ENCODE assay signal across 8 cellular contexts in the genomic region with DNA sequence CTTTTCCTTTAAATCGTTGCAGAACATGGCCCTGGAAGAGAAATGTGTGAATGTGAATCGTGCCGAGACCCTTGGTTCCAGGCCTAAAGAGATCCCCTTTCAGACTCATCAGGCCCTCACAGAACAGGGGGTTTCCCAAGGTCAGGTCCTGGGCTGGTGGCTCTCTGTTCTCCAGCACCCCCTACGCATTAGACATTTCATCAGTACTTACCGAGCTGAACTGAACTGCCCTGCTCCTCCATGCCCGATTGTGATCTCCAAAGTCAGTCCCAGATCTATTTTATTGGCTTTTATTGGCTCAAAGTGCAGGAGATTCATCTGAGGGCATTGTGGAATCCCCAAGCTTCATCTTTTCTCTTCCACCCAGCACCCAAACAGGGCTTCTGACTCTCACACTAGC. TPM values are rescaled to one million over a fixed set of nuclear protein-coding genes. Genes with fewer than 3 reads are reported as not detected.
DNase-seq lines count a peak whose midpoint lies in the region; ATAC-seq, FAIRE-seq and TF ChIP-seq lines count a peak whose summit lies in the region.

No MANE protein-coding gene starts in this region.

- H3K27ac Mint-ChIP-seq in CD8-positive, alpha-beta memory T cell, result peak overlapping the region in 5 of 8 donors; percentile 56 to 76 (median 63)
- peak overlapping the region; percentile 60 for H3K27ac Mint-ChIP-seq in activated T-helper 17 cell treated with anti-CD3 and anti-CD28 coated beads, Interleukin-2, amount 50 U/mL, for 72 hours

- peaks cover 4% of the 10 kb centered on the region for H3K4me1 ChIP-seq in CD8-positive, alpha-beta memory T cell (ENCODE audit: insufficient read depth, low read length)

- peak overlapping the region in 1 of 7 donors; percentile 12 for H3K4me3 Mint-ChIP-seq in CD8-positive, alpha-beta memory T cell
- peak overlapping the region; percentile 52 for H3K4me3 Mint-ChIP-seq in activated T-helper 17 cell treated with anti-CD3 and anti-CD28 coated beads, Interleukin-2, amount 50 U/mL, for 72 hours

- H3K27me3 Mint-ChIP-seq in CD8-positive, alpha-beta memory T cell, result no peaks in the 10 kb centered on the region
- no peaks in the 10 kb centered on the region for H3K27me3 Mint-ChIP-seq in activated T-helper 17 cell treated with anti-CD3 and anti-CD28 coated beads, Interleukin-2, amount 50 U/mL, for 72 hours

- no peaks in the 10 kb centered on the region for H3K9me3 ChIP-seq in CD8-positive, alpha-beta memory T cell (ENCODE audit: low read length)
- no peaks in the 10 kb centered on the region for H3K9me3 ChIP-seq in WERI-Rb-1 (ENCODE audit: severe bottlenecking)

- peak; percentile 72 for FAIRE-seq in GM19239 (lab: Jason Lieb, UNC)

- peaks cover 8% of the 10 kb centered on the region for H3K36me3 ChIP-seq in CD8-positive, alpha-beta memory T cell (ENCODE audit: insufficient read depth, low read length)
- no peaks in the 10 kb centered on the region for H3K36me3 ChIP-seq in WERI-Rb-1

- DNase-seq in CD8-positive, alpha-beta memory T cell, result no peak
- no peak for DNase-seq in GM19239 (ENCODE audit: insufficient read length, low spot score)
- no peak for DNase-seq in DMS53 (lab: John Stamatoyannopoulos, UW)
- DNase-seq in SKM-1 treated with dmso at 0.1 percent for 144 hours (lab: John Stamatoyannopoulos, UW; ENCODE audit: unreplicated experiment), result no peak
- DNase-seq in WERI-Rb-1, result no peak

- H3K4me3 ChIP-seq in CD8-positive, alpha-beta memory T cell (ENCODE audit: low read length), result no peak overlapping the region
- H3K4me3 ChIP-seq in WERI-Rb-1 (ENCODE audit: low read depth, low read length), result no peak overlapping the region

- POLR2A ChIA-PET in CD8-positive, alpha-beta memory T cell (lab: Charles Lee), result no interaction called here

- H3K4me1 Mint-ChIP-seq in CD8-positive, alpha-beta memory T cell, result peaks cover 15 to 43% (median 40%) of the 10 kb centered on the region in 3 donors
- peaks cover 43% of the 10 kb centered on the region for H3K4me1 Mint-ChIP-seq in activated T-helper 17 cell treated with anti-CD3 and anti-CD28 coated beads, Interleukin-2, amount 50 U/mL, for 72 hours

- CTCF ChIA-PET in CD8-positive, alpha-beta memory T cell (lab: Charles Lee), result no interaction called here

- TF ChIP-seq CTCF in WERI-Rb-1 (IDR thresholded peaks at IDR 0.05; ENCODE audit: low read depth, low read length), result no peak

- H3K27ac ChIP-seq in CD8-positive, alpha-beta memory T cell (ENCODE audit: low read depth, low read length), result no peak overlapping the region
- no peak overlapping the region for H3K27ac ChIP-seq in WERI-Rb-1

- peaks cover 12 to 73% (median 17%) of the 10 kb centered on the region in 3 donors for H3K36me3 Mint-ChIP-seq in CD8-positive, alpha-beta memory T cell
- H3K36me3 Mint-ChIP-seq in activated T-helper 17 cell treated with anti-CD3 and anti-CD28 coated beads, Interleukin-2, amount 50 U/mL, for 72 hours (ENCODE audit: low read depth), result peaks cover 86% of the 10 kb centered on the region

- ATAC-seq in HG03039 (IDR thresholded peaks at IDR 0.05; ENCODE audit: unreplicated experiment), result peak; percentile 39
- ATAC-seq in activated T-helper 17 cell treated with anti-CD3 and anti-CD28 coated beads, Interleukin-2, amount 50 U/mL, for 72 hours (replicated peaks), result no peak
- ATAC-seq in HG03139 (IDR thresholded peaks at IDR 0.05; ENCODE audit: unreplicated experiment), result no peak

- H3K27me3 ChIP-seq in CD8-positive, alpha-beta memory T cell (ENCODE audit: insufficient read depth, low read length, poor library complexity, severe bottlenecking), result no peaks in the 10 kb centered on the region
- H3K27me3 ChIP-seq in WERI-Rb-1 (ENCODE audit: insufficient read depth, low read depth, severe bottlenecking), result no peaks in the 10 kb centered on the region

- no peaks in the 10 kb centered on the region for H3K9me3 Mint-ChIP-seq in CD8-positive, alpha-beta memory T cell
- H3K9me3 Mint-ChIP-seq in activated T-helper 17 cell treated with anti-CD3 and anti-CD28 coated beads, Interleukin-2, amount 50 U/mL, for 72 hours, result no peaks in the 10 kb centered on the region

RNA-seq across cellular contexts. Expression of gene KLHL6, which starts 27.5 kb away (rescaled TPM):
- total RNA-seq in CD8-positive, alpha-beta memory T cell, result 10 to 100 TPM; 31.0 to 31.3 TPM
- 9.1 TPM for polyA plus RNA-seq in CD8-positive, alpha-beta memory T cell
- total RNA-seq in activated T-helper 17 cell treated with anti-CD3 and anti-CD28 coated beads, Interleukin-2, amount 50 U/mL, for 72 hours, result 10 to 100 TPM; 33.5 to 39.7 TPM
